In genomic region chr14:21087294-21088091, GRCh38 we compare ENCODE assay signal across 1 cellular context.
TF ChIP-seq lines count a peak whose summit lies in the region.

No MANE protein-coding gene starts in this region.

TF ChIP-seq in GM12878, 131 proteins besides CTCF, POLR2A, EP300 and RAD21:
- no peak for TF ChIP-seq STAT1 (conservative IDR thresholded peaks at IDR 0.05)
- TF ChIP-seq SPI1 (IDR thresholded peaks at IDR 0.05; ENCODE audit: borderline replicate concordance, insufficient read depth, low read depth, low read length) = peak; percentile 50; the same call in 1 of the 2 replicates
- no peak for TF ChIP-seq SIX5 (IDR thresholded peaks at IDR 0.05; ENCODE audit: low read depth, low read length, severe bottlenecking)
- no peak for TF ChIP-seq IKZF2 (IDR thresholded peaks at IDR 0.05)
- TF ChIP-seq HSF1 (IDR thresholded peaks at IDR 0.05; ENCODE audit: low read depth, low read length) = no peak
- TF ChIP-seq SIN3A (IDR thresholded peaks at IDR 0.05; ENCODE audit: low read depth, low read length) = no peak
- no peak for TF ChIP-seq NR2F1 (conservative IDR thresholded peaks at IDR 0.05)
- TF ChIP-seq BMI1 (IDR thresholded peaks at IDR 0.05; ENCODE audit: borderline replicate concordance) = peak; percentile 91
